1 cellular context compared by ENCODE assay signal in the genomic region with DNA sequence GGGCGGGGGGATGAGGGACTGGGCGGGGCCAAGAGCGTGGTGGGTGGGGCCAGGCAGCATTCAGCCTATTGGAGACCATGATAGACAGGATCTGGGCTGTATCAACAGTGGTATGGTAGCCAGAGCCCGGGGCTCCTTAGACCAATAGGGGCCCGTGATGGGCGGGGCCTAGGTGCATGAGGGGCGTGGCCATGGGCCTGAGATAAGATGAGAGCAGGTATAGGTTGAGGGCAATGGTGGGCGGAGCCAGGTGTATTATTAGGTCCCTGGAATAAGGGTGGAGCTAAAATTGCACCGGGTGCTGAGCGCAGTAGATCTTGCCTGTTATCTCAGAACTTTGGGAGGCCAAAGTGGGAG.
TF ChIP-seq lines count a peak whose summit lies in the region.

No MANE protein-coding gene starts in this region.

TF ChIP-seq in K562, 482 proteins besides CTCF, POLR2A, EP300 and RAD21 (continued from another document):
- TF ChIP-seq NFIC (IDR thresholded peaks at IDR 0.05) = no peak
